Comparison of ENCODE assay signal across 32 cellular contexts in genomic region chr16:55282441-55282840, GRCh38. TPM values are rescaled to one million over a fixed set of nuclear protein-coding genes. Genes with fewer than 3 reads are reported as not detected.
"Had no signal": no experiment of that assay in that cellular context is flagged by ENCODE, and none has a peak within 500 bp of the region (broad histone marks: within the 10 kb centered on the region; RNA-seq: fewer than 3 reads in every experiment).

No MANE protein-coding gene starts in this region.

- H3K36me3 ChIP-seq: breast epithelium, esophagus muscularis mucosa, sigmoid colon, uterus had no signal

- H3K27me3 Mint-ChIP-seq: activated CD4-positive, alpha-beta memory T cell treated with anti-CD3 and anti-CD28 coated beads, Interleukin-2, amount 10 ng/mL, durations not matched to agents 7 days and 5 days; activated CD4-positive, alpha-beta T cell treated with anti-CD3 and anti-CD28 coated beads, Interleukin-2, amount 10 ng/mL, durations not matched to agents 24 days and 14 days had no signal

- H3K4me1 Mint-ChIP-seq: activated CD4-positive, alpha-beta memory T cell treated with anti-CD3 and anti-CD28 coated beads, Interleukin-2, amount 10 ng/mL, durations not matched to agents 7 days and 5 days; activated CD4-positive, alpha-beta T cell treated with anti-CD3 and anti-CD28 coated beads, Interleukin-2, amount 10 ng/mL, durations not matched to agents 24 days and 14 days; naive thymus-derived CD8-positive, alpha-beta T cell; stimulated activated effector memory CD8-positive, alpha-beta T cell treated with anti-CD3 and anti-CD28 coated beads, Interleukin-12 subunit alpha, Interleukin-12 subunit beta, amount 100 ng/mL, for 72 hours; stimulated activated naive CD8-positive, alpha-beta T cell treated with anti-CD3 and anti-CD28 coated beads, Interleukin-15, amount 100 ng/mL, for 72 hours; T-helper 17 cell had no signal

- H3K9me3 Mint-ChIP-seq: activated CD4-positive, alpha-beta memory T cell treated with anti-CD3 and anti-CD28 coated beads, Interleukin-2, amount 10 ng/mL, durations not matched to agents 7 days and 5 days; activated T-helper 2 cell treated with anti-CD3 and anti-CD28 coated beads, Interferon-gamma antibody, Interleukin-2, Interleukin-4, amounts not matched to agents 10 μg/mL and 5 μg/mL and 100 μg/mL, durations not matched to agents 14 hours and 24 hours and 36 hours; dendritic cell treated with granulocyte-macrophage colony-stimulating factor and Interleukin-4, amounts not matched to agents 40 ng/mL and 50 ng/mL, for 4 days had no signal

- DNase-seq: activated CD4-positive, alpha-beta memory T cell treated with anti-CD3 and anti-CD28 coated beads, Interleukin-2, amount 10 ng/mL, durations not matched to agents 7 days and 5 days; activated CD4-positive, alpha-beta T cell treated with anti-CD3 and anti-CD28 coated beads, Interleukin-2, amount 10 ng/mL, durations not matched to agents 24 days and 14 days; activated CD4-positive, CD25-positive, alpha-beta regulatory T cell treated with anti-CD3 and anti-CD28 coated beads, Interleukin-2, amount 50 U/mL, for 72 hours; activated T-cell treated with anti-CD3 and anti-CD28 coated beads, Interleukin-2, amount 50 U/mL, for 48 hours; central memory CD4-positive, alpha-beta T cell; head of caudate nucleus; hippocampal formation; kidney; left colon; mammary epithelial cell; naive thymus-derived CD8-positive, alpha-beta T cell; nucleus accumbens; psoas muscle; sigmoid colon; small intestine; stimulated activated CD4-positive, alpha-beta T cell treated with anti-CD3 and anti-CD28 coated beads, Interleukin-4, amount 100 ng/mL, for 24 hours; stimulated activated naive CD8-positive, alpha-beta T cell treated with anti-CD3 and anti-CD28 coated beads, Interleukin-15, amount 100 ng/mL, for 72 hours; substantia nigra; T-helper 17 cell; T1000; uterus had no signal

- H3K9ac ChIP-seq: parathyroid adenoma had no signal

- H3K4me1 ChIP-seq: breast epithelium, esophagus muscularis mucosa, parathyroid adenoma, psoas muscle, sigmoid colon, uterus had no signal

- H3K4me3 ChIP-seq: breast epithelium, esophagus muscularis mucosa, psoas muscle, sigmoid colon, uterus had no signal

- H3K9me3 ChIP-seq: breast epithelium, psoas muscle, sigmoid colon had no signal

- H3K27me3 ChIP-seq: breast epithelium, uterus had no signal

- H3K27ac Mint-ChIP-seq: activated CD4-positive, alpha-beta memory T cell treated with anti-CD3 and anti-CD28 coated beads, Interleukin-2, amount 10 ng/mL, durations not matched to agents 7 days and 5 days; activated CD4-positive, alpha-beta T cell treated with anti-CD3 and anti-CD28 coated beads, Interleukin-2, amount 10 ng/mL, durations not matched to agents 24 days and 14 days; activated naive CD4-positive, alpha-beta T cell treated with anti-CD3 and anti-CD28 coated beads, Interleukin-2, amount 50 U/mL, for 72 hours; activated T-helper 2 cell treated with anti-CD3 and anti-CD28 coated beads, Interferon-gamma antibody, Interleukin-2, Interleukin-4, amounts not matched to agents 10 μg/mL and 5 μg/mL and 100 μg/mL, durations not matched to agents 14 hours and 24 hours and 36 hours; dendritic cell treated with granulocyte-macrophage colony-stimulating factor and Interleukin-4, amounts not matched to agents 40 ng/mL and 50 ng/mL, for 4 days; naive thymus-derived CD8-positive, alpha-beta T cell; stimulated activated effector memory CD8-positive, alpha-beta T cell treated with anti-CD3 and anti-CD28 coated beads, Interleukin-12 subunit alpha, Interleukin-12 subunit beta, amount 100 ng/mL, for 72 hours; stimulated activated naive CD8-positive, alpha-beta T cell treated with anti-CD3 and anti-CD28 coated beads, Interleukin-15, amount 100 ng/mL, for 72 hours; T-helper 17 cell; type B pancreatic cell had no signal

- H3K4me3 Mint-ChIP-seq: activated CD4-positive, alpha-beta memory T cell treated with anti-CD3 and anti-CD28 coated beads, Interleukin-2, amount 10 ng/mL, durations not matched to agents 7 days and 5 days; activated CD4-positive, alpha-beta T cell treated with anti-CD3 and anti-CD28 coated beads, Interleukin-2, amount 10 ng/mL, durations not matched to agents 24 days and 14 days; dendritic cell treated with granulocyte-macrophage colony-stimulating factor and Interleukin-4, amounts not matched to agents 40 ng/mL and 50 ng/mL, for 4 days; naive thymus-derived CD8-positive, alpha-beta T cell; neural crest cell; stimulated activated effector memory CD8-positive, alpha-beta T cell treated with anti-CD3 and anti-CD28 coated beads, Interleukin-12 subunit alpha, Interleukin-12 subunit beta, amount 100 ng/mL, for 72 hours; stimulated activated naive CD8-positive, alpha-beta T cell treated with anti-CD3 and anti-CD28 coated beads, Interleukin-15, amount 100 ng/mL, for 72 hours; T-helper 17 cell; type B pancreatic cell had no signal

- H2AFZ ChIP-seq: parathyroid adenoma had no signal

- H3K36me3 Mint-ChIP-seq: stimulated activated effector memory CD8-positive, alpha-beta T cell treated with anti-CD3 and anti-CD28 coated beads, Interleukin-12 subunit alpha, Interleukin-12 subunit beta, amount 100 ng/mL, for 72 hours had no signal

- H3K27ac ChIP-seq: breast epithelium, esophagus muscularis mucosa, parathyroid adenoma, psoas muscle, sigmoid colon, uterus had no signal

- H3K79me2 ChIP-seq: parathyroid adenoma had no signal

RNA-seq across cellular contexts. Expression of gene IRX6, which starts 41.6 kb away (rescaled TPM):
- total RNA-seq: activated CD4-positive, alpha-beta memory T cell treated with anti-CD3 and anti-CD28 coated beads, Interleukin-2, amount 10 ng/mL, durations not matched to agents 7 days and 5 days; activated CD4-positive, alpha-beta T cell treated with anti-CD3 and anti-CD28 coated beads, Interleukin-2, amount 10 ng/mL, durations not matched to agents 24 days and 14 days; activated naive CD4-positive, alpha-beta T cell treated with anti-CD3 and anti-CD28 coated beads, Interleukin-2, amount 50 U/mL, for 72 hours; activated T-helper 2 cell treated with anti-CD3 and anti-CD28 coated beads, Interferon-gamma antibody, Interleukin-2, Interleukin-4, amounts not matched to agents 10 μg/mL and 5 μg/mL and 100 μg/mL, durations not matched to agents 14 hours and 24 hours and 36 hours; fibroblast of villous mesenchyme; liver; mammary epithelial cell; naive thymus-derived CD8-positive, alpha-beta T cell; T-helper 17 cell had no signal
